ENCODE assay signal across 16 cellular contexts in the genomic region with DNA sequence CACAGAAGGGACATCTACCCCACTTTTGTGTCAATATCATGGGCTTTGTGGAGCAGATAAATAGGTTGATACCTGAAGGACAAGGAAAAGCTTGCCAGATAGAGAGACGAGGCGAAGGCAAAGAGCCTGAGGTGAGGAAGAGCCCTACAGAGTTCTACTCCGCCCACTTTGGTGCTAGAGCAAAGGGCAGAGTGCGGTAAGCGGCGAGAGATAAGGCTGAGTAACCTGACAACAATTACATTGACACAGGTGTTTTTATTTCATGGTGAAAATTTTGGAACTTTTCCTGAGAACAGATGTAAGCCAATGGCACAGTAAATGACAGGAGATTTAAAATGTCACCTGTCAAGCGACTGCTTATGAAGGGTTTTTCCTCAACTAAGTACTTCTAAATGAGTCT. TPM values are rescaled to one million over a fixed set of nuclear protein-coding genes. Genes with fewer than 3 reads are reported as not detected.
"Had no signal": no experiment of that assay in that cellular context is flagged by ENCODE, and none has a peak within 500 bp of the region (broad histone marks: within the 10 kb centered on the region; RNA-seq: fewer than 3 reads in every experiment).

No MANE protein-coding gene starts in this region.

RNA-seq across cellular contexts. Expression of gene SPATA31C1, which starts 16.7 kb away (rescaled TPM):
- total RNA-seq: activated CD4-positive, alpha-beta memory T cell treated with anti-CD3 and anti-CD28 coated beads, Interleukin-2, amount 10 ng/mL, durations not matched to agents 7 days and 5 days; activated CD4-positive, alpha-beta T cell treated with anti-CD3 and anti-CD28 coated beads for 36 hours; activated CD4-positive, alpha-beta T cell treated with anti-CD3 and anti-CD28 coated beads, Interleukin-2, amount 10 ng/mL, durations not matched to agents 7 days and 5 days; activated CD8-positive, alpha-beta memory T cell treated with anti-CD3 and anti-CD28 coated beads, Interleukin-2, amount 10 ng/mL, durations not matched to agents 7 days and 5 days; activated CD8-positive, alpha-beta T cell treated with anti-CD3 and anti-CD28 coated beads, Interleukin-2, amount 10 ng/mL, durations not matched to agents 7 days and 5 days; activated naive CD8-positive, alpha-beta T cell treated with anti-CD3 and anti-CD28 coated beads, Interleukin-2, amount 10 ng/mL, durations not matched to agents 7 days and 5 days; activated T-helper 2 cell treated with anti-CD3 and anti-CD28 coated beads, Interferon-gamma antibody, Interleukin-2, Interleukin-4, amounts not matched to agents 10 μg/mL and 5 μg/mL and 100 μg/mL, durations not matched to agents 14 hours and 24 hours and 36 hours; ascending aorta; breast epithelium; cardiac septum; T-cell; T-helper 1 cell treated with Interleukin-12 subunit alpha and Interleukin-12 subunit beta and Interleukin-4 antibody, amounts not matched to agents 30 ng/mL and 1 ng/mL, for 36 hours; T-helper 17 cell; T-helper 2 cell treated with Interferon-gamma antibody and Interleukin-4, amounts not matched to agents 100 ng/mL and 5 ng/mL, for 36 hours; WTC11 had no signal
- polyA plus RNA-seq: adipose tissue had no signal

RNA-seq across cellular contexts. Expression of gene SPATA31E1, which starts 51.8 kb away (rescaled TPM):
- total RNA-seq: activated CD4-positive, alpha-beta memory T cell treated with anti-CD3 and anti-CD28 coated beads, Interleukin-2, amount 10 ng/mL, durations not matched to agents 7 days and 5 days; activated CD4-positive, alpha-beta T cell treated with anti-CD3 and anti-CD28 coated beads for 36 hours; activated CD4-positive, alpha-beta T cell treated with anti-CD3 and anti-CD28 coated beads, Interleukin-2, amount 10 ng/mL, durations not matched to agents 7 days and 5 days; activated CD8-positive, alpha-beta memory T cell treated with anti-CD3 and anti-CD28 coated beads, Interleukin-2, amount 10 ng/mL, durations not matched to agents 7 days and 5 days; activated CD8-positive, alpha-beta T cell treated with anti-CD3 and anti-CD28 coated beads, Interleukin-2, amount 10 ng/mL, durations not matched to agents 7 days and 5 days; activated naive CD8-positive, alpha-beta T cell treated with anti-CD3 and anti-CD28 coated beads, Interleukin-2, amount 10 ng/mL, durations not matched to agents 7 days and 5 days; activated T-helper 2 cell treated with anti-CD3 and anti-CD28 coated beads, Interferon-gamma antibody, Interleukin-2, Interleukin-4, amounts not matched to agents 10 μg/mL and 5 μg/mL and 100 μg/mL, durations not matched to agents 14 hours and 24 hours and 36 hours; ascending aorta; breast epithelium; cardiac septum; T-cell; T-helper 1 cell treated with Interleukin-12 subunit alpha and Interleukin-12 subunit beta and Interleukin-4 antibody, amounts not matched to agents 30 ng/mL and 1 ng/mL, for 36 hours; T-helper 17 cell; T-helper 2 cell treated with Interferon-gamma antibody and Interleukin-4, amounts not matched to agents 100 ng/mL and 5 ng/mL, for 36 hours had no signal
- polyA plus RNA-seq: adipose tissue had no signal
